ENCODE assay signal across 18 cellular contexts in genomic region chr7:50666124-50666496, GRCh38.
"Had no signal": no experiment of that assay in that cellular context is flagged by ENCODE, and none has a peak within 500 bp of the region (broad histone marks: within the 10 kb centered on the region; RNA-seq: fewer than 3 reads in every experiment).

No MANE protein-coding gene starts in this region.

- ATAC-seq: naive thymus-derived CD8-positive, alpha-beta T cell had no signal

- H3K9me3 ChIP-seq: esophagus muscularis mucosa, vagina had no signal

- H3K27me3 Mint-ChIP-seq: activated naive CD8-positive, alpha-beta T cell; progenitor cell of endocrine pancreas had no signal

- H3K4me3 Mint-ChIP-seq: activated naive CD8-positive, alpha-beta T cell; brain; naive thymus-derived CD8-positive, alpha-beta T cell had no signal

- H3K27me3 ChIP-seq: esophagus muscularis mucosa, vagina had no signal

- H3K36me3 Mint-ChIP-seq: naive thymus-derived CD8-positive, alpha-beta T cell had no signal

- H3K9me3 Mint-ChIP-seq: naive thymus-derived CD8-positive, alpha-beta T cell had no signal

- DNase-seq: activated CD4-positive, alpha-beta T cell treated with anti-CD3 and anti-CD28 coated beads, Interleukin-2, amount 50 U/mL, for 48 hours; activated gamma-delta T cell treated with Interleukin-2 at 50 U/mL for 16 hours; activated T-cell treated with anti-CD3 and anti-CD28 coated beads, Interleukin-2, amount 50 U/mL, for 48 hours; amniotic stem cell; central memory CD4-positive, alpha-beta T cell; cortex of kidney; effector CD4-positive, alpha-beta T cell; hippocampal formation; naive thymus-derived CD8-positive, alpha-beta T cell; nucleus accumbens; stimulated activated CD4-positive, alpha-beta T cell treated with anti-CD3 and anti-CD28 coated beads, Interleukin-12 subunit alpha, Interleukin-12 subunit beta, amount 100 ng/mL, for 4 hours; stimulated activated CD4-positive, alpha-beta T cell treated with anti-CD3 and anti-CD28 coated beads, Interleukin-2, amount 100 ng/mL, for 24 hours had no signal

- H3K27ac ChIP-seq: vagina had no signal

- H3K4me3 ChIP-seq: esophagus muscularis mucosa, vagina had no signal

- H3K27ac Mint-ChIP-seq: activated naive CD8-positive, alpha-beta T cell; brain had no signal

- FAIRE-seq: keratinocyte had no signal
